Comparison of ENCODE assay signal across 8 cellular contexts in the genomic region with DNA sequence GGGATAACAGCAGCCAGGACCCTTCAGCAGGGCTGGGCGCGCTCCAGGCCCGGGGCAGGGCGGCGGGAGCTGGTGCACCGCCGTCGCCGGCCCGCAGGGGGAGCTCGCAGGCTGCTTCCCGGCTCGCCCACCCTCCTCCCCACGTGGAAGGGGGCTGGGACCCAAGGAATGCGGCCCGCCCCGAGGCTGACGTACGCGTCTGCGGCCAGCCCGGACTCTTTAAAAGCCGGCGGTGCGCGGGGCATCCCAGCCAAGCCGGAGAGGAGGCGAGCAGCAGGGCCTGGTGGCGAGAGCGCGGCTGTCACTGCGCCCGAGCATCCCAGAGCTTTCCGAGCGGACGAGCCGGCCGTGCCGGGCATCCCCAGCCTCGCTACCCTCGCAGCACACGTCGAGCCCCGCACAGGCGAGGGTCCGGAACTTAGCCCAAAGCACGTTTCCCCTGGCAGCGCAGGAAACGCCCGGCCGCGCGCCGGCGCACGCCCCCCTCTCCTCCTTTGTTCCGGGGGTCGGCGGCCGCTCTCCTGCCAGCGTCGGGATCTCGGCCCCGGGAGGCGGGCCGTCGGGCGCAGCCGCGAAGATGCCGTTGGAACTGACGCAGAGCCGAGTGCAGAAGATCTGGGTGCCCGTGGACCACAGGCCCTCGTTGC. TPM values are rescaled to one million over a fixed set of nuclear protein-coding genes. Genes with fewer than 3 reads are reported as not detected.
DNase-seq lines count a peak whose midpoint lies in the region; ATAC-seq, FAIRE-seq and TF ChIP-seq lines count a peak whose summit lies in the region.

A gene (plus strand): TSS at position 249 of the 647 bp plus-strand sequence. CDS start 329 bp downstream, at position 578.

- H3K27ac Mint-ChIP-seq in CD4-positive, CD25-positive, alpha-beta regulatory T cell: peak within 1 kb of the TSS; percentile 88 to 93 (median 91)

- peak; percentile 54 for TF ChIP-seq CTCF in epithelial cell of esophagus (IDR thresholded peaks at IDR 0.05; ENCODE audit: insufficient read depth, low read depth, low read length, missing control alignments)

- H3K27ac ChIP-seq in CD4-positive, CD25-positive, alpha-beta regulatory T cell (ENCODE audit: insufficient read depth, low read length, poor library complexity, severe bottlenecking): peak within 1 kb of the TSS; percentile 57

- H3K9ac ChIP-seq in NT2/D1 (ENCODE audit: insufficient read length, low read depth): peak within 1 kb of the TSS; percentile 92

- peak; percentile 90 for FAIRE-seq in GM19239 (lab: Jason Lieb, UNC)

- peak within 1 kb of the TSS; percentile 93 for H3K4me3 ChIP-seq in CD4-positive, CD25-positive, alpha-beta regulatory T cell (ENCODE audit: low read depth, low read length)
- H3K4me3 ChIP-seq in NT2/D1 (ENCODE audit: insufficient read length, low read depth) (peak within 1 kb of the TSS; percentile 69), epithelial cell of esophagus (ENCODE audit: low read length) (peak within 1 kb of the TSS; percentile 66), mononuclear cell (ENCODE audit: low read length) (peak within 1 kb of the TSS; percentile 70)

- ATAC-seq in CD4-positive, CD25-positive, alpha-beta regulatory T cell (ENCODE audit: low read depth in 2 of 2): peak; percentile 61 to 70
- ATAC-seq in HG03442 (IDR thresholded peaks at IDR 0.05; ENCODE audit: unreplicated experiment): peak; percentile 70

- peak within 1 kb of the TSS; percentile 92 to 97 (median 94) for H3K4me3 Mint-ChIP-seq in CD4-positive, CD25-positive, alpha-beta regulatory T cell

- peak; percentile 73 to 83 (median 77) for DNase-seq in CD4-positive, CD25-positive, alpha-beta regulatory T cell
- DNase-seq in GM19239 (ENCODE audit: insufficient read length, low spot score) (peak; percentile 98), NT2/D1 (ENCODE audit: low read depth, low spot score) (peak; percentile 84), activated T-cell treated with anti-CD3 and anti-CD28 coated beads for 1 hour (ENCODE audit: low read depth) (peak; percentile 91), epithelial cell of esophagus (ENCODE audit: low read depth) (peak; percentile 95)
- peak; percentile 82 to 86 for DNase-seq in stimulated activated CD8-positive, alpha-beta memory T cell treated with anti-CD3 and anti-CD28 coated beads, Interleukin-4, amount 100 ng/mL, for 1 hour (ENCODE audit: low read depth in 2 of 2, low spot score in 1 of 2)

- H3K4me1 ChIP-seq in CD4-positive, CD25-positive, alpha-beta regulatory T cell (ENCODE audit: control insufficient read depth, insufficient read depth, low read length, poor library complexity, severe bottlenecking): peaks cover 35% of the 10 kb centered on the region
- peaks cover 5% of the 10 kb centered on the region for H3K4me1 ChIP-seq in NT2/D1 (ENCODE audit: insufficient read depth, insufficient read length)
- H3K4me1 ChIP-seq in mononuclear cell (ENCODE audit: insufficient read depth, low read length): peaks cover 57% of the 10 kb centered on the region

- H3K27me3 ChIP-seq in CD4-positive, CD25-positive, alpha-beta regulatory T cell (ENCODE audit: control insufficient read depth, insufficient read depth, low read length): no peaks in the 10 kb centered on the region
- H3K27me3 ChIP-seq in NT2/D1 (ENCODE audit: insufficient read depth, insufficient read length): peaks cover 36% of the 10 kb centered on the region
- no peaks in the 10 kb centered on the region for H3K27me3 ChIP-seq in mononuclear cell (ENCODE audit: insufficient read depth, low read length)

- no peaks in the 10 kb centered on the region for H3K36me3 Mint-ChIP-seq in CD4-positive, CD25-positive, alpha-beta regulatory T cell

- H3K4me1 Mint-ChIP-seq in CD4-positive, CD25-positive, alpha-beta regulatory T cell: peaks cover 0 to 39% (median 21%) of the 10 kb centered on the region in 4 donors

- no peaks in the 10 kb centered on the region for H3K36me3 ChIP-seq in CD4-positive, CD25-positive, alpha-beta regulatory T cell (ENCODE audit: control insufficient read depth, insufficient read depth, low read length)
- peaks cover 6% of the 10 kb centered on the region for H3K36me3 ChIP-seq in NT2/D1 (ENCODE audit: insufficient read depth, insufficient read length, low read length)

- no peaks in the 10 kb centered on the region for H3K9me3 Mint-ChIP-seq in CD4-positive, CD25-positive, alpha-beta regulatory T cell

- no peaks in the 10 kb centered on the region for H3K9me3 ChIP-seq in CD4-positive, CD25-positive, alpha-beta regulatory T cell (ENCODE audit: control insufficient read depth in 2 of 2, low read length in 2 of 2)
- H3K9me3 ChIP-seq in NT2/D1 (ENCODE audit: insufficient read depth, low read length): no peaks in the 10 kb centered on the region
- no peaks in the 10 kb centered on the region for H3K9me3 ChIP-seq in mononuclear cell (ENCODE audit: low read depth, low read length)

- no peaks in the 10 kb centered on the region for H3K27me3 Mint-ChIP-seq in CD4-positive, CD25-positive, alpha-beta regulatory T cell

RNA-seq across cellular contexts. Expression of the gene that starts here (rescaled TPM):
- 96.3 TPM for total RNA-seq in CD4-positive, CD25-positive, alpha-beta regulatory T cell
- polyA plus RNA-seq in CD4-positive, CD25-positive, alpha-beta regulatory T cell: 1 to 10 TPM; 2.8 to 6.2 (median 3.9) TPM
- 208 TPM for total RNA-seq in mononuclear cell

Comparison
In these comparisons a context has a peak if more than half of its experiments do, and no peak if none do; other contexts are left out.
1. Peak in every context shown above with its lines: DNase-seq, ATAC-seq, H3K4me3 ChIP-seq and H3K27ac ChIP-seq.